Comparison of ENCODE assay signal across 26 cellular contexts in genomic region chr22:28017859-28018258, GRCh38.
DNase-seq lines count a peak whose midpoint lies in the region; ATAC-seq and TF ChIP-seq lines count a peak whose summit lies in the region.
"Had no signal": no experiment of that assay in that cellular context is flagged by ENCODE, and none has a peak within 500 bp of the region (broad histone marks: within the 10 kb centered on the region; RNA-seq: fewer than 3 reads in every experiment).

No MANE protein-coding gene starts in this region.

- no peak for TF ChIP-seq EP300 in transverse colon (IDR thresholded peaks at IDR 0.05; ENCODE audit: low read depth)

- DNase-seq in Right ventricle myocardium inferior (ENCODE audit: missing footprints) (peak; percentile 27), Right ventricle myocardium superior (no peak), adrenal gland (peak in 5 of 7 donors; percentile 4 to 51 (median 11)), neuronal stem cell (ENCODE audit: low spot score) (no peak), transverse colon (peak; percentile 0), kidney tubule cell (ENCODE audit: low spot score) (no peak), GM03348 (ENCODE audit: low spot score) (no peak)
- DNase-seq: activated CD4-positive, alpha-beta T cell treated with anti-CD3 and anti-CD28 coated beads for 1 hour; activated CD8-positive, alpha-beta T cell treated with anti-CD3 and anti-CD28 coated beads, Interleukin-2, amount 10 ng/mL, durations not matched to agents 7 days and 5 days; activated naive CD8-positive, alpha-beta T cell treated with anti-CD3 and anti-CD28 coated beads for 36 hours; DND-41; effector memory CD4-positive, alpha-beta T cell; foreskin keratinocyte; HCEC 1CT; hippocampal formation; immature natural killer cell; NCI-H510A; nephron progenitor cell; SJCRH30; T-cell had no signal

- H2BK120ac ChIP-seq in neuronal stem cell (ENCODE audit: low read depth, low read length), result no peak overlapping the region

- H3K23ac ChIP-seq in neuronal stem cell (ENCODE audit: low read depth, low read length, poor library complexity), result no peak overlapping the region

- H3K4ac ChIP-seq in neuronal stem cell (ENCODE audit: low read length), result no peak overlapping the region

- H3K9me3 ChIP-seq in adrenal gland (replicated peaks in 1 of 3) (no peaks in the 10 kb centered on the region), neuronal stem cell (replicated peaks in 1 of 2; ENCODE audit: control insufficient read depth in 2 of 2, insufficient read depth in 1 of 2, low read depth in 1 of 2, low read length in 2 of 2) (no peaks in the 10 kb centered on the region), transverse colon (no peaks in the 10 kb centered on the region)
- H3K9me3 ChIP-seq: mucosa of descending colon, SJCRH30 had no signal

- no peak overlapping the region for H4K91ac ChIP-seq in neuronal stem cell (ENCODE audit: low read depth, low read length, poor library complexity)

- H4K8ac ChIP-seq in neuronal stem cell (ENCODE audit: low read depth, low read length), result no peak overlapping the region

- H2AFZ ChIP-seq in neuronal stem cell (ENCODE audit: low read length), result no peak overlapping the region

- H2AK5ac ChIP-seq in neuronal stem cell (ENCODE audit: low read depth, low read length), result peak overlapping the region; percentile 62

- no peak for TF ChIP-seq CTCF in adrenal gland (IDR thresholded peaks at IDR 0.05)
- TF ChIP-seq CTCF in transverse colon (IDR thresholded peaks at IDR 0.05), result no peak

- no peak overlapping the region for H3K4me2 ChIP-seq in neuronal stem cell (ENCODE audit: insufficient read depth, low read length, poor library complexity, severe bottlenecking)
- H3K4me2 ChIP-seq: smooth muscle cell had no signal

- H3K79me1 ChIP-seq in neuronal stem cell (ENCODE audit: low read depth, low read length), result no peaks in the 10 kb centered on the region

- no peak overlapping the region for H3K14ac ChIP-seq in neuronal stem cell (ENCODE audit: low read length)

- H3K4me3 ChIP-seq in adrenal gland, result no peak overlapping the region
- no peak overlapping the region for H3K4me3 ChIP-seq in neuronal stem cell (ENCODE audit: low read length in 2 of 2)
- no peak overlapping the region for H3K4me3 ChIP-seq in transverse colon
- H3K4me3 ChIP-seq: GM12878, mucosa of descending colon, SJCRH30, smooth muscle cell had no signal

- peaks cover 0 to 26% of the 10 kb centered on the region in 2 donors for H3K4me1 ChIP-seq in adrenal gland (replicated peaks in 1 of 2)
- H3K4me1 ChIP-seq in neuronal stem cell (ENCODE audit: control insufficient read depth in 2 of 2, insufficient read depth in 1 of 2, low read depth in 1 of 2, low read length in 2 of 2), result peaks cover 28 to 45% of the 10 kb centered on the region in 2 donors
- H3K4me1 ChIP-seq in transverse colon, result peaks cover 2 to 14% (median 10%) of the 10 kb centered on the region in 4 donors
- H3K4me1 ChIP-seq: foreskin keratinocyte had no signal

- H3K27ac ChIP-seq in adrenal gland (no peak overlapping the region), neuronal stem cell (replicated peaks; ENCODE audit: low read length) (no peak overlapping the region), transverse colon (no peak overlapping the region)
- H3K27ac ChIP-seq: C4-2B, foreskin keratinocyte, SJCRH30 had no signal

- H3K9ac ChIP-seq in neuronal stem cell (ENCODE audit: low read depth, low read length, poor library complexity), result no peak overlapping the region

- TF ChIP-seq POLR2A in adrenal gland (IDR thresholded peaks at IDR 0.05) (no peak), transverse colon (IDR thresholded peaks at IDR 0.05) (no peak)

- H3K27me3 ChIP-seq in adrenal gland, result no peaks in the 10 kb centered on the region
- H3K27me3 ChIP-seq in neuronal stem cell (ENCODE audit: control insufficient read depth in 3 of 3, insufficient read depth in 3 of 3, low read depth in 1 of 3, low read length in 3 of 3), result no peaks in the 10 kb centered on the region
- no peaks in the 10 kb centered on the region for H3K27me3 ChIP-seq in transverse colon
- H3K27me3 ChIP-seq: SJCRH30 had no signal

- intact Hi-C loops in Right ventricle myocardium inferior (cut with DNase I) (no loop called here), Right ventricle myocardium superior (cut with DNase I) (no loop called here), adrenal gland (cut with DNase I) (no loop called here), transverse colon (cut with DNase I; ENCODE audit: low total_unique reads) (loop anchor here (10.0 kb wide), 1 partner anchor 807 kb away; no protein-coding TSS in a partner anchor)

- 86 to 100% (median 92%) methylated on average over 4 of the region's 4 CpGs for WGBS in adrenal gland, 4 donors
- no CpG with 5 or more reads among the region's 4 CpGs for WGBS in neuronal stem cell (ENCODE audit: extremely low coverage in 2 of 2, insufficient read length in 2 of 2, insufficient replicate concordance in 1 of 2), 2 donors
- 87% methylated on average over 4 of the region's 4 CpGs; no CpG with 5 or more reads in 1 of the 2 donors for WGBS in transverse colon (ENCODE audit: low coverage in 1 of 2), 2 donors

- H3K18ac ChIP-seq in neuronal stem cell (ENCODE audit: low read length), result no peak overlapping the region

- ATAC-seq in Right ventricle myocardium inferior (no peak), Right ventricle myocardium superior (ENCODE audit: poor library complexity) (no peak), GM18858 (IDR thresholded peaks at IDR 0.05; ENCODE audit: unreplicated experiment) (no peak)
- ATAC-seq: activated CD8-positive, alpha-beta T cell treated with anti-CD3 and anti-CD28 coated beads, Interleukin-2, amount 10 ng/mL, durations not matched to agents 7 days and 5 days; foreskin keratinocyte; GM12878; mucosa of descending colon; stimulated activated memory B cell treated with anti-CD40 and anti-IgM and Interleukin-4, amounts not matched to agents 10 μg/mL and 1 μg/mL and 100 μg/mL, for 72 hours; T-cell had no signal

- no peak overlapping the region for H2BK15ac ChIP-seq in neuronal stem cell (ENCODE audit: low read length)

- in situ Hi-C loops in transverse colon (cut with MboI; ENCODE audit: low pct_ligation_motif_present in 1 of 4, low pct_unique_long_range_greater_than_20kb in 1 of 4, low sequenced_read_pairs in 3 of 4), result loop anchor here in 1 of 4 donors (25.0 kb wide), 1 partner anchor 819 kb away; no protein-coding TSS in a partner anchor

- no peak overlapping the region for H2BK5ac ChIP-seq in neuronal stem cell (ENCODE audit: low read length)

- no peaks in the 10 kb centered on the region for H3K36me3 ChIP-seq in adrenal gland (replicated peaks in 1 of 2)
- peaks cover 4 to 23% of the 10 kb centered on the region in 2 donors for H3K36me3 ChIP-seq in neuronal stem cell (replicated peaks in 1 of 2; ENCODE audit: control insufficient read depth in 2 of 2, insufficient read depth in 2 of 2, low read length in 2 of 2)
- no peaks in the 10 kb centered on the region for H3K36me3 ChIP-seq in transverse colon
- H3K36me3 ChIP-seq: SJCRH30 had no signal

- no peak overlapping the region for H2BK12ac ChIP-seq in neuronal stem cell (ENCODE audit: low read length)

Comparison
In these comparisons a context has a peak if more than half of its experiments do, and no peak if none do; other contexts are left out.
1. DNase-seq: peak in Right ventricle myocardium inferior (single experiment), adrenal gland (5 of 7) and transverse colon (single experiment); none in Right ventricle myocardium superior (single experiment), neuronal stem cell (single experiment), kidney tubule cell (single experiment) and GM03348 (single experiment).